In the genomic region with DNA sequence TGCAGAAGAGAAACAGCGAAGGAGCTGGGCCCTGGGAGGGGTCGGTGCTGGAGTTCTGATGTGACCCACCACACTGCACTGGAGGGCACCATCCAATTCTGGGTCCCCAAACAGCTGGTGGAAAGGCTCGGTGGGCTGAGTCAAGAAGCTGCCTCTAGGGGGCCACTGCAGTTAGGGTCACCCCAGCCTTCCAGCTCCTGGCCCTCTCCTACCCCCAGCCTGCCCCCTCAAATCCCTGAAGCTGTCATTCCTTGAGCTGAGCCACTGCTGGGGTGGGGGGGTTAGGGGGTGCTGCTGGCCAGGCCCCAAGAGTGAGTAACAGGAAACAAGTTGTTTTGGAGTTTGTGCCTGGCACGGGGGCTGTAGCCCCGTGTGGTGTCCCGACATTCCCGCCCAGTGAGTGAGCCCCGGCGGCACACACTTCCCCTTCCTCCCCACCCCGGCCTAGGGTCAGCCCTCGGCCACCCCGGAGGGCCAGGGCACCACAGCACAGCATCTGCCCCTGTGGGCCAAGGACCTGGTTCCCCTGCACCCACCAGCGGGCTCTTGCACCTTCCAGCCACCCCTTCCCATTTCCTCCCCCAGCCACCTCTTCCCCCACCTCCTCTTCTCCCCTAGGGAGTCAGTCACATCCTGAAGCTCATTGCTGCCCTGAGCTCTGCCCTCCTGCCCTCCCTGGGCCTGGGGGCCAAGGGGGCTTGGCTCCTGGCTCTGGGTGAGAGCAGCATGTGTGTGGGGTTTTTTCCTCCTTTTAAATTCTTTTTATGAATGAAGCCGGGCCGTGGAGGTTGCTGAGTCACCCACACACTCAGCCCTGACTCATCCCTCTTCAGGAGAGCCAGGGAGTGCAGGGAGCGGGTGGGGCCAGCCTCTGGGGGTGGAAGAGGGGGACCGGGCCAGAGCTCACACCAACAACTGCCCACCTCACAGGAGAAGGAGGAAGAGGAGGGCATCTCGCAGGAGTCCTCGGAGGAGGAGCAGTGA, we compare ENCODE assay signal across 1 cellular context.
A peak's percentile ranks its signal among the peaks of the same experiment; 100 is the strongest.
TF ChIP-seq lines count a peak whose summit lies in the region.

No MANE protein-coding gene starts in this region.

TF ChIP-seq in HepG2, 621 proteins besides CTCF, POLR2A, EP300 and RAD21 (continues in another document):
- TF ChIP-seq MAFF (IDR thresholded peaks at IDR 0.05; ENCODE audit: low read depth, low read length) (peak; percentile 44; the same call in 1 of the 2 replicates), GABPB1 (CRISPR knock-in tag; IDR thresholded peaks at IDR 0.05) (peak; percentile 37; the same call in 1 of the 2 replicates), HNRNPL (IDR thresholded peaks at IDR 0.05; ENCODE audit: low read depth, low read length) (peak; percentile 85), KDM2A (CRISPR knock-in tag; IDR thresholded peaks at IDR 0.05; ENCODE audit: borderline replicate concordance, low read depth) (peak; percentile 10; the same call in 1 of the 2 replicates), POGK (CRISPR knock-in tag; conservative IDR thresholded peaks at IDR 0.05) (no peak), GATAD2A (CRISPR knock-in tag; IDR thresholded peaks at IDR 0.05) (no peak), YY1 (IDR thresholded peaks at IDR 0.05; ENCODE audit: insufficient read depth, insufficient replicate concordance, low read depth, low read length) (no peak), ZNF383 (CRISPR knock-in tag; IDR thresholded peaks at IDR 0.05; ENCODE audit: borderline replicate concordance) (no peak), XBP1 (CRISPR knock-in tag; IDR thresholded peaks at IDR 0.05) (no peak), MXI1 (IDR thresholded peaks at IDR 0.05; ENCODE audit: borderline replicate concordance, low read depth, low read length) (peak; percentile 40; the same call in 1 of the 3 replicates), ZSCAN22 (CRISPR knock-in tag; IDR thresholded peaks at IDR 0.05) (no peak), GATA4 (IDR thresholded peaks at IDR 0.05; ENCODE audit: borderline replicate concordance, low read depth) (no peak), NPAS2 (CRISPR knock-in tag; IDR thresholded peaks at IDR 0.05; ENCODE audit: borderline replicate concordance) (no peak), ZNF441 (CRISPR knock-in tag; IDR thresholded peaks at IDR 0.05; ENCODE audit: borderline replicate concordance) (no peak), HHEX (CRISPR knock-in tag; IDR thresholded peaks at IDR 0.05) (no peak), JDP2 (CRISPR knock-in tag; IDR thresholded peaks at IDR 0.05; ENCODE audit: borderline replicate concordance) (no peak), ARNT (IDR thresholded peaks at IDR 0.05) (no peak), ZBTB37 (CRISPR knock-in tag; IDR thresholded peaks at IDR 0.05) (no peak), SALL1 (CRISPR knock-in tag; IDR thresholded peaks at IDR 0.05) (no peak), ZNF432 (CRISPR knock-in tag; IDR thresholded peaks at IDR 0.05; ENCODE audit: borderline replicate concordance) (no peak), NR2F6 (IDR thresholded peaks at IDR 0.05) (no peak), NR2F6 (CRISPR knock-in tag; IDR thresholded peaks at IDR 0.05) (no peak), ZBTB44 (CRISPR knock-in tag; IDR thresholded peaks at IDR 0.05) (no peak), ZNF543 (CRISPR knock-in tag; IDR thresholded peaks at IDR 0.05) (no peak), NAIF1 (CRISPR knock-in tag; IDR thresholded peaks at IDR 0.05; ENCODE audit: borderline replicate concordance) (no peak), NR2F1 (CRISPR knock-in tag; IDR thresholded peaks at IDR 0.05) (no peak), AGO2 (optimal IDR thresholded peaks at IDR 0.05; ENCODE audit: low read depth, low read length) (peak; percentile 73), ZFP90 (CRISPR knock-in tag; IDR thresholded peaks at IDR 0.05; ENCODE audit: borderline replicate concordance) (no peak), LBX2 (CRISPR knock-in tag; IDR thresholded peaks at IDR 0.05; ENCODE audit: borderline replicate concordance) (no peak), RBM39 (IDR thresholded peaks at IDR 0.05; ENCODE audit: low read depth, low read length, poor library complexity, severe bottlenecking) (peak; percentile 40), EED (CRISPR knock-in tag; IDR thresholded peaks at IDR 0.05) (no peak), XRCC5 (optimal IDR thresholded peaks at IDR 0.05; ENCODE audit: low read length) (peak; percentile 7), KIAA2018 (CRISPR knock-in tag; IDR thresholded peaks at IDR 0.05; ENCODE audit: borderline replicate concordance) (no peak), ZNF224 (CRISPR knock-in tag; IDR thresholded peaks at IDR 0.05) (no peak), RBM22 (optimal IDR thresholded peaks at IDR 0.05; ENCODE audit: low read length) (peak; percentile 55), NFKB2 (CRISPR knock-in tag; IDR thresholded peaks at IDR 0.05; ENCODE audit: borderline replicate concordance) (no peak; the same call in 1 of the 2 replicates), ZNF138 (CRISPR knock-in tag; IDR thresholded peaks at IDR 0.05; ENCODE audit: low read depth) (no peak), FLYWCH1 (CRISPR knock-in tag; IDR thresholded peaks at IDR 0.05) (no peak), ZNF7 (CRISPR knock-in tag; IDR thresholded peaks at IDR 0.05) (0 out of 2 replicates have a peak, but pooled peaks have one; percentile 3), FOSL2 (CRISPR knock-in tag; IDR thresholded peaks at IDR 0.05) (peak; percentile 92), JUNB (CRISPR knock-in tag; IDR thresholded peaks at IDR 0.05; ENCODE audit: borderline replicate concordance) (no peak), RFXAP (CRISPR knock-in tag; IDR thresholded peaks at IDR 0.05; ENCODE audit: borderline replicate concordance) (no peak), ZNF44 (CRISPR knock-in tag; IDR thresholded peaks at IDR 0.05) (no peak), ZNF180 (CRISPR knock-in tag; IDR thresholded peaks at IDR 0.05; ENCODE audit: borderline replicate concordance, low read depth) (no peak), ZNF207 (IDR thresholded peaks at IDR 0.05; ENCODE audit: borderline replicate concordance) (no peak), ZNF792 (CRISPR knock-in tag; IDR thresholded peaks at IDR 0.05) (no peak), WIZ (CRISPR knock-in tag; IDR thresholded peaks at IDR 0.05) (no peak)
- TF ChIP-seq, protein P1, sequence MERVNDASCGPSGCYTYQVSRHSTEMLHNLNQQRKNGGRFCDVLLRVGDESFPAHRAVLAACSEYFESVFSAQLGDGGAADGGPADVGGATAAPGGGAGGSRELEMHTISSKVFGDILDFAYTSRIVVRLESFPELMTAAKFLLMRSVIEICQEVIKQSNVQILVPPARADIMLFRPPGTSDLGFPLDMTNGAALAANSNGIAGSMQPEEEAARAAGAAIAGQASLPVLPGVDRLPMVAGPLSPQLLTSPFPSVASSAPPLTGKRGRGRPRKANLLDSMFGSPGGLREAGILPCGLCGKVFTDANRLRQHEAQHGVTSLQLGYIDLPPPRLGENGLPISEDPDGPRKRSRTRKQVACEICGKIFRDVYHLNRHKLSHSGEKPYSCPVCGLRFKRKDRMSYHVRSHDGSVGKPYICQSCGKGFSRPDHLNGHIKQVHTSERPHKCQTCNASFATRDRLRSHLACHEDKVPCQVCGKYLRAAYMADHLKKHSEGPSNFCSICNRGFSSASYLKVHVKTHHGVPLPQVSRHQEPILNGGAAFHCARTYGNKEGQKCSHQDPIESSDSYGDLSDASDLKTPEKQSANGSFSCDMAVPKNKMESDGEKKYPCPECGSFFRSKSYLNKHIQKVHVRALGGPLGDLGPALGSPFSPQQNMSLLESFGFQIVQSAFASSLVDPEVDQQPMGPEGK (CRISPR knock-in tag; IDR thresholded peaks at IDR 0.05) = peak; percentile 34; the same call in 1 of the 2 replicates
- TF ChIP-seq, protein P2, sequence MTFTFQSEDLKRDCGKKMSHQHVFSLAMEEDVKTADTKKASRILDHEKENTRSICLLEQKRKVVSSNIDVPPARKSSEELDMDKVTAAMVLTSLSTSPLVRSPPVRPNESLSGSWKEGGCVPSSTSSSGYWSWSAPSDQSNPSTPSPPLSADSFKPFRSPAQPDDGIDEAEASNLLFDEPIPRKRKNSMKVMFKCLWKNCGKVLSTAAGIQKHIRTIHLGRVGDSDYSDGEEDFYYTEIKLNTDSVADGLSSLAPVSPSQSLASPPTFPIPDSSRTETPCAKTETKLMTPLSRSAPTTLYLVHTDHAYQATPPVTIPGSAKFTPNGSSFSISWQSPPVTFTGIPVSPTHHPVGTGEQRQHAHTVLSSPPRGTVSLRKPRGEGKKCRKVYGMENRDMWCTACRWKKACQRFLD (CRISPR knock-in tag; IDR thresholded peaks at IDR 0.05; ENCODE audit: borderline replicate concordance) = no peak
